Comparison of ENCODE assay signal across 1 cellular context in the genomic region with DNA sequence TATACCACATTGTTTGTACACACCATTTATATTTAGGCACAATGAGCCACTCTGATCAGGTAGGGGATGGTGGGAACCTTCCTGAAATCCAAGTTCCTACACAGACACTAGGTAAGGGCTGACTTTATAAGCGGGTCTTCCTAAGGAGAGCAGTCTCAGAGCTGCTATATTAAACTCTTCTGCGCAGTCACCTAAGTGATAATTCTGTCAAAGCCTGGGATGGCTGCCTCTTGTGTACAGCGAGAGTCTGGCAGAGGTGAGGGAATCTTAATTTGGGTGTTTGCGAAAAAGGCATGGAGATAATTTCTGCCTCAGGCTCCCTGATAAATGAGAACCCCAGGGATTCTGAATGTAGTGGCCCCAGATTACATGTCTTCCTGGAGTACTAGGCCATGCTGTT.
TF ChIP-seq lines count a peak whose summit lies in the region.

No MANE protein-coding gene starts in this region.

TF ChIP-seq in neural cell, 6 proteins besides CTCF, POLR2A, EP300 and RAD21 (continued from another document):
- no peak for TF ChIP-seq REST (IDR thresholded peaks at IDR 0.05; ENCODE audit: borderline replicate concordance)
